Comparison of ENCODE assay signal across 8 cellular contexts in the genomic region with DNA sequence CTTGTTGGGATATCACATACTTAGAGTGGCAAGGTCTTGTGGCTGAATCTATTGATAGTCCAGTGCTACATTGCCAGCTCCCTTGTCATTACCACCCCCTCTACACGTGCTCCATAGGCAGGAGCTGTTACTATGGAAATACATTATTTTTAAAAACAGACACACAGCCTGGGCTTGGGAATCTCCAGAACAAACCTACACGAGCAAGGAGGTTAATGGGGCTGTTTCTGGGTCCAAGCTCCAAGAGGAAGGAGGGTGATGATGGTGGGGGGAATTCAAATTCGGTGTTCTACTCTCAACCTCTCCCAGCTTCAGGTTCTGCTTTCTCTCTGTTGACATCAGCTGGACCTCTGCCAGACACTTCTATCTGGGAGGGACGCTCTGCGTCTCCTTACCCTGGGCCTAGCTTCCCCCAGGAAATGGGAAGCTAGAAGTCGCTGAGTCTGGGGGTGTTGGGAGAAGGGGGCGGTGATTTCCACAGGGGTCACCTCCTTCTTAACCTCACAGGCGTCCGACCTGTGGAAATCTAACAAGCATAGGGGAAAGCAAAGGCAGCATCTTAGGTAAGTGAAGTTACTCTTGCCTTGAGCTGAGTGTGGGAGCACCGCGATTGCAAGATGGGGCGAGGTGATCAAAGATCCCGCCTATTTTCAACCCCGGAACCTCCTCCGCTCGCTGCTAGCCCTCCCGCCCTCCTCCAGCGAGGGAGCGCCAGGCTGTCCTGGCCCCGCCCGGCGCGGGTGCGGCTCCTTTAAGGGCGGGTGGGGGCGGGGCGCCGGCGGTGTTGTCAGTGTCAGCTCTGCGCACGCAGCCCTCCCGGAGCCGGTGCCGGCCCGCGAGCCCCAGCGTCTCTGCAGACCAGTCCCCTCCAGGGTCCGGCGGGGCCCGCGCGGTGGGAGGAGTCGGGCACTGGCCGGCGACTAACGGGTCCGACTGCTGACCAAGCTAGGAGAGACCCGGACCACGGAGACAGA. TPM values are rescaled to one million over a fixed set of nuclear protein-coding genes. Genes with fewer than 3 reads are reported as not detected.
A peak's percentile ranks its signal among the peaks of the same experiment; 100 is the strongest.
DNase-seq lines count a peak whose midpoint lies in the region; ATAC-seq, FAIRE-seq and TF ChIP-seq lines count a peak whose summit lies in the region.

A gene (plus strand): TSS at position 781 of the 974 bp plus-strand sequence. CDS start 398 bp downstream, outside the sequence.

- no peaks in the 10 kb centered on the region for H3K9me3 ChIP-seq in astrocyte (ENCODE audit: insufficient read depth, low read depth, low read length)
- H3K9me3 ChIP-seq in hepatocyte (ENCODE audit: low read depth), result no peaks in the 10 kb centered on the region

- H3K9me3 Mint-ChIP-seq in astrocyte (ENCODE audit: unreplicated experiment), result no peaks in the 10 kb centered on the region

- H3K36me3 ChIP-seq in astrocyte (ENCODE audit: insufficient read depth, low read length) (peaks cover 10% of the 10 kb centered on the region), hepatocyte (replicated peaks; ENCODE audit: insufficient read depth, low read depth) (no peaks in the 10 kb centered on the region)

- peak; percentile 75 for ATAC-seq in GM18498 (IDR thresholded peaks at IDR 0.05; ENCODE audit: unreplicated experiment)
- ATAC-seq in HG02943 (IDR thresholded peaks at IDR 0.05; ENCODE audit: low read depth, unreplicated experiment), result peak; percentile 72
- ATAC-seq in GM21526 (IDR thresholded peaks at IDR 0.05; ENCODE audit: low FRiP score, unreplicated experiment), result no peak

- FAIRE-seq in astrocyte (lab: Jason Lieb, UNC), result no peak

- H3K4me3 ChIP-seq in astrocyte (ENCODE audit: insufficient read depth, low read depth, low read length) (peak within 1 kb of the TSS; percentile 67), hepatocyte (peak within 1 kb of the TSS; percentile 86)

- peak within 1 kb of the TSS; percentile 78 for H3K27ac Mint-ChIP-seq in astrocyte (ENCODE audit: unreplicated experiment)

- peak within 1 kb of the TSS; percentile 86 for H3K4me3 Mint-ChIP-seq in astrocyte (ENCODE audit: unreplicated experiment)

- H3K4me1 Mint-ChIP-seq in astrocyte (ENCODE audit: low read depth, unreplicated experiment), result peaks cover 18% of the 10 kb centered on the region

- no peaks in the 10 kb centered on the region for H3K9me2 ChIP-seq in hepatocyte (replicated peaks; ENCODE audit: insufficient read depth)

- H3K79me2 ChIP-seq in astrocyte (ENCODE audit: insufficient read depth, low read length) (peaks cover 27% of the 10 kb centered on the region), hepatocyte (peaks cover 20% of the 10 kb centered on the region)

- peak within 1 kb of the TSS; percentile 86 for H3K9ac ChIP-seq in astrocyte (ENCODE audit: low read length)

- H3K27me3 Mint-ChIP-seq in astrocyte (ENCODE audit: low read depth, unreplicated experiment), result no peaks in the 10 kb centered on the region

- TF ChIP-seq CTCF in astrocyte (IDR thresholded peaks at IDR 0.05; ENCODE audit: insufficient read depth, low read depth, low read length), result no peak
- TF ChIP-seq CTCF in hepatocyte (IDR thresholded peaks at IDR 0.05; ENCODE audit: poor library complexity), result no peak

- H3K36me3 Mint-ChIP-seq in astrocyte (ENCODE audit: low read depth, unreplicated experiment), result peaks cover 8% of the 10 kb centered on the region

- H3K4me2 ChIP-seq in astrocyte (ENCODE audit: low read length), result peak within 1 kb of the TSS; percentile 96
- peak within 1 kb of the TSS; percentile 90 for H3K4me2 ChIP-seq in hepatocyte

- H2AFZ ChIP-seq in astrocyte (ENCODE audit: low read depth, low read length) (peak within 1 kb of the TSS; percentile 87), hepatocyte (peak within 1 kb of the TSS; percentile 65)

- peaks cover 19% of the 10 kb centered on the region for H3K4me1 ChIP-seq in astrocyte (ENCODE audit: insufficient read depth, low read length)
- peaks cover 27% of the 10 kb centered on the region for H3K4me1 ChIP-seq in hepatocyte (ENCODE audit: insufficient read depth)

- H4K20me1 ChIP-seq in astrocyte (ENCODE audit: insufficient read depth, low read length), result peaks cover 21% of the 10 kb centered on the region
- H4K20me1 ChIP-seq in hepatocyte (ENCODE audit: insufficient read depth, poor library complexity, severe bottlenecking), result no peaks in the 10 kb centered on the region

- WGBS in hepatocyte (ENCODE audit: low lambda C conversion rate, missing lambda C conversion rate), result 4% methylated on average over 26 of the region's 49 CpGs

- DNase-seq in NCI-H2029 (lab: John Stamatoyannopoulos, UW) (peak; percentile 87), T-helper 22 cell (ENCODE audit: low read depth) (peak; percentile 81), astrocyte (ENCODE audit: low read depth) (peak; percentile 76), hepatocyte (ENCODE audit: low spot score) (peak; percentile 96), retina (peak; percentile 88)

- H3K27ac ChIP-seq in astrocyte (ENCODE audit: low read depth, low read length) (peak within 1 kb of the TSS; percentile 78), hepatocyte (peak within 1 kb of the TSS; percentile 74)

- H3K27me3 ChIP-seq in astrocyte (ENCODE audit: insufficient read depth, low read length) (no peaks in the 10 kb centered on the region), hepatocyte (no peaks in the 10 kb centered on the region)

RNA-seq across cellular contexts. Expression of the gene that starts here (rescaled TPM):
- 10.9 and 11.1 TPM in 2 replicates for total RNA-seq in astrocyte
- total RNA-seq in hepatocyte, result 5.2 and 9.7 TPM in 2 replicates
- 7.4 and 10.2 TPM in 2 replicates for polyA plus RNA-seq in hepatocyte
